24 cellular contexts compared by ENCODE assay signal in the genomic region with DNA sequence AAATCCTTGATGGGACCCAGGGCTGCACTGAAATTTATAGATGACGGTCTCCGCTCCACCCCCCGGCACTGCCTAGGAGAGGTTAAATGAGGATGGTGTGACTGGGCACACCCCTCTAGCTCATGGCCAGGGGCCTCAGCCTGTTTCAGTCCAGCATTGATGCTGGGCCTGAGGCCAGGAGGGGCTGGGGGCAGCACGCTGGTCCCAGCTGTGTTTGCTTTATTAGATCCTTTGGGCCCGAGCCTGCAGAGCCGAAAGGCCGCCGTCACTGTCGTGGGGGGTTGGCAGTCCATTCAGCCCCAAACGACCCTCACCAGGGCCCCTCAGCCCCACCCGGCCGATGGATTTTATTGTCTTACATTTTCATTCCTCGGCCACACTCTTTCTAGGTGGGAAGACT. TPM values are rescaled to one million over a fixed set of nuclear protein-coding genes. Genes with fewer than 3 reads are reported as not detected.
A peak's percentile ranks its signal among the peaks of the same experiment; 100 is the strongest.
DNase-seq lines count a peak whose midpoint lies in the region; ATAC-seq, FAIRE-seq and TF ChIP-seq lines count a peak whose summit lies in the region.
"Had no signal": no experiment of that assay in that cellular context is flagged by ENCODE, and none has a peak within 500 bp of the region (broad histone marks: within the 10 kb centered on the region; RNA-seq: fewer than 3 reads in every experiment).

No MANE protein-coding gene starts in this region.

- no peak for TF ChIP-seq CTCF in kidney (IDR thresholded peaks at IDR 0.05; ENCODE audit: borderline replicate concordance, extremely low read depth, insufficient read depth)

- H3K4me3 ChIP-seq in H7 (ENCODE audit: insufficient read depth, low read depth, low read length): no peak overlapping the region
- no peak overlapping the region for H3K4me3 ChIP-seq in kidney (ENCODE audit: low read length in 2 of 2)
- H3K4me3 ChIP-seq: GM23248 had no signal

- intact Hi-C loops in Right ventricle myocardium inferior (cut with DNase I): no loop called here
- intact Hi-C loops in left ventricle myocardium superior (cut with micrococcal nuclease): no loop called here
- intact Hi-C loops in kidney (cut with DNase I): no loop called here
- intact Hi-C loops in posterior vena cava (cut with DNase I): no loop called here

- ATAC-seq in Right ventricle myocardium inferior (no peak), left ventricle myocardium superior (no peak)
- ATAC-seq: HCT116, PC-3 had no signal

- DNase-seq in Right ventricle myocardium inferior (ENCODE audit: missing footprints) (peak; percentile 11), left ventricle myocardium superior (no peak), H7 (peak; percentile 33), kidney (peak; percentile 43), posterior vena cava (ENCODE audit: low spot score) (peak; percentile 46), urothelium cell line (ENCODE audit: low spot score) (no peak), NCI-H1092 treated with DMSO at 0.1 percent for 48 hours (lab: John Stamatoyannopoulos, UW) (no peak), retina (no peak)
- DNase-seq: 8988T, C1 segment of cervical spinal cord, GM23248, IMR-90, NCI-H1105, NCI-H146, NCI-H2029, NCI-H526, PC-3, SHP77 treated with DMSO at 0.1 percent for 48 hours, SK-N-SH had no signal

- H3K27me3 ChIP-seq in H7 (ENCODE audit: control insufficient read depth, insufficient read depth, low read length): no peaks in the 10 kb centered on the region

- no peaks in the 10 kb centered on the region for H3K9me3 ChIP-seq in kidney (ENCODE audit: control insufficient read depth in 1 of 2, low read length in 2 of 2)
- H3K9me3 ChIP-seq: SK-N-SH had no signal

- H3K36me3 ChIP-seq in H7 (replicated peaks; ENCODE audit: control insufficient read depth, insufficient read depth, low read length): no peaks in the 10 kb centered on the region
- H3K36me3 ChIP-seq in kidney (ENCODE audit: control insufficient read depth in 1 of 2, insufficient read depth in 2 of 2, low read length in 2 of 2): no peaks in the 10 kb centered on the region

- no peak overlapping the region for H3K9ac ChIP-seq in kidney (ENCODE audit: low read length in 2 of 2)
- H3K9ac ChIP-seq: GM23248, KMS-11, SK-N-SH had no signal

- no peak overlapping the region for H3K27ac ChIP-seq in kidney (ENCODE audit: low read depth in 2 of 2, low read length in 2 of 2)
- H3K27ac ChIP-seq: GM23248, KMS-11 had no signal

- no peaks in the 10 kb centered on the region for H3K4me1 ChIP-seq in kidney (ENCODE audit: control insufficient read depth in 1 of 2, insufficient read depth in 1 of 2, low read depth in 1 of 2, low read length in 2 of 2)

- FAIRE-seq in kidney (lab: Jason Lieb, UNC) (no peak), urothelium cell line (lab: Jason Lieb, UNC) (no peak)
- FAIRE-seq: G401.6, GM12892 had no signal

RNA-seq across cellular contexts. Expression of a gene that starts 10.8 kb away (rescaled TPM):
- total RNA-seq in Right ventricle myocardium inferior (8.4 TPM), left ventricle myocardium superior (9.1 TPM), kidney (63.7 TPM), posterior vena cava (10 to 100 TPM; 29.2 to 31.1 TPM)
- 15.3 and 15.7 TPM in 2 replicates for total RNA-seq in H7 (2014; rRNA removed; shearing (Covaris generic))
- polyA plus RNA-seq in kidney (ENCODE audit: insufficient read depth, low read depth, low replicate concordance): 57.2 TPM

RNA-seq across cellular contexts. Expression of a gene that starts 34.6 kb away (rescaled TPM):
- 37.1 TPM for total RNA-seq in Right ventricle myocardium inferior
- total RNA-seq in left ventricle myocardium superior: 37.3 TPM
- 178 and 189 TPM in 2 replicates for total RNA-seq in H7 (2014; rRNA removed; shearing (Covaris generic))
- total RNA-seq in kidney: 58.9 TPM
- 68.9 TPM for polyA plus RNA-seq in kidney (ENCODE audit: insufficient read depth, low read depth, low replicate concordance)
- 10 to 100 TPM; 39.4 to 40.3 TPM for total RNA-seq in posterior vena cava

RNA-seq across cellular contexts. Expression of a gene that starts 39.2 kb away (rescaled TPM):
- total RNA-seq in Right ventricle myocardium inferior (10.9 TPM), left ventricle myocardium superior (13.2 TPM), kidney (11.9 TPM), posterior vena cava (10 to 100 TPM; 16.9 to 18.3 TPM)
- total RNA-seq in H7 (2014; rRNA removed; shearing (Covaris generic)): 9.3 and 10.4 TPM in 2 replicates
- 5.7 TPM for polyA plus RNA-seq in kidney (ENCODE audit: insufficient read depth, low read depth, low replicate concordance)

RNA-seq across cellular contexts. Expression of a gene that starts 45.3 kb away (rescaled TPM):
- total RNA-seq in Right ventricle myocardium inferior (0.32 TPM), left ventricle myocardium superior (not detected), kidney (2.2 TPM), posterior vena cava (under 1 TPM; 0.05 to 0.32 TPM)
- total RNA-seq in H7 (2014; rRNA removed; shearing (Covaris generic)): 6.2 and 6.4 TPM in 2 replicates
- polyA plus RNA-seq in kidney (ENCODE audit: insufficient read depth, low read depth, low replicate concordance): 0.15 TPM
- total RNA-seq: Daoy, GM23248, IMR-90, PC-3 had no signal
- polyA plus RNA-seq: IMR-90 had no signal

RNA-seq across cellular contexts. Expression of a gene that starts 49.8 kb away (rescaled TPM):
- 215 TPM for total RNA-seq in Right ventricle myocardium inferior
- 205 TPM for total RNA-seq in left ventricle myocardium superior
- 43.3 and 59.6 TPM in 2 replicates for total RNA-seq in H7 (2014; rRNA removed; shearing (Covaris generic))
- 78.0 TPM for total RNA-seq in kidney
- 200 TPM for polyA plus RNA-seq in kidney (ENCODE audit: insufficient read depth, low read depth, low replicate concordance)
- 10 to 100 TPM; 30.1 to 39.6 TPM for total RNA-seq in posterior vena cava

Comparison
In these comparisons a context has a peak if more than half of its experiments do, and no peak if none do; other contexts are left out.
1. DNase-seq: peak in Right ventricle myocardium inferior (single experiment), H7 (single experiment), kidney (single experiment) and posterior vena cava (single experiment); none in left ventricle myocardium superior (single experiment), urothelium cell line (single experiment), NCI-H1092 treated with DMSO at 0.1 percent for 48 hours (single experiment) and retina (single experiment).